In the genomic region with DNA sequence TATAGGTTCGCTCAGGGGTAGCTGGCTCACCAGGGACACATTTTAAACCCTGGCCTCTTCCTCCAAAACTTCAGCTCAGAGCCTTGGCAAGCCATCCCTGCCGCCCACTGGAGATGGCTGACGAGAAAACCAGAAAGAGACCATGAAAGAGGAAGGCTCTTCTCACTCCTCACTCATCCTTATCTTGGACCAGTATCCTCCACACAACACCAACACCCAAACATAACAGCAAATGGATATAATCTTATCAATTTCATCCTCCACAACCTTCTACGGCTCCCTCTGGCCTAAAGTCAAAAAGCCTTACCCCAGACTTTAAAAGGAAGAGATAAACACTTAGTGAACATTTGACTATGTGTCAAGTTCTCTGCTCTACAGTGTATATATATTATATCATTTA, we compare ENCODE assay signal across 1 cellular context.
TF ChIP-seq lines count a peak whose summit lies in the region.

No MANE protein-coding gene starts in this region.

TF ChIP-seq in A549, 52 proteins besides CTCF, POLR2A, EP300 and RAD21 (continued from another document):
- TF ChIP-seq, protein P1, sequence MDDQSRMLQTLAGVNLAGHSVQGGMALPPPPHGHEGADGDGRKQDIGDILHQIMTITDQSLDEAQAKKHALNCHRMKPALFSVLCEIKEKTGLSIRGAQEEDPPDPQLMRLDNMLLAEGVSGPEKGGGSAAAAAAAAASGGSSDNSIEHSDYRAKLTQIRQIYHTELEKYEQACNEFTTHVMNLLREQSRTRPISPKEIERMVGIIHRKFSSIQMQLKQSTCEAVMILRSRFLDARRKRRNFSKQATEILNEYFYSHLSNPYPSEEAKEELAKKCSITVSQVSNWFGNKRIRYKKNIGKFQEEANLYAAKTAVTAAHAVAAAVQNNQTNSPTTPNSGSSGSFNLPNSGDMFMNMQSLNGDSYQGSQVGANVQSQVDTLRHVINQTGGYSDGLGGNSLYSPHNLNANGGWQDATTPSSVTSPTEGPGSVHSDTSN (IDR thresholded peaks at IDR 0.05) = no peak
- TF ChIP-seq MAZ (IDR thresholded peaks at IDR 0.05; ENCODE audit: borderline replicate concordance, low read depth, low read length) (no peak), POLR2AphosphoS2 (conservative IDR thresholded peaks at IDR 0.05; ENCODE audit: low read length) (no peak), SREBF2 (IDR thresholded peaks at IDR 0.05) (no peak), EHMT2 (IDR thresholded peaks at IDR 0.05; ENCODE audit: low read depth) (no peak), SMC3 (IDR thresholded peaks at IDR 0.05) (no peak), ELK1 (IDR thresholded peaks at IDR 0.05; ENCODE audit: low read depth, low read length) (no peak), ESRRA (IDR thresholded peaks at IDR 0.05; ENCODE audit: borderline replicate concordance, low read length) (no peak)
- TF ChIP-seq, protein P2, sequence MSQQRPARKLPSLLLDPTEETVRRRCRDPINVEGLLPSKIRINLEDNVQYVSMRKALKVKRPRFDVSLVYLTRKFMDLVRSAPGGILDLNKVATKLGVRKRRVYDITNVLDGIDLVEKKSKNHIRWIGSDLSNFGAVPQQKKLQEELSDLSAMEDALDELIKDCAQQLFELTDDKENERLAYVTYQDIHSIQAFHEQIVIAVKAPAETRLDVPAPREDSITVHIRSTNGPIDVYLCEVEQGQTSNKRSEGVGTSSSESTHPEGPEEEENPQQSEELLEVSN (IDR thresholded peaks at IDR 0.05; ENCODE audit: borderline replicate concordance, low read depth) = no peak
- TF ChIP-seq, protein P3, sequence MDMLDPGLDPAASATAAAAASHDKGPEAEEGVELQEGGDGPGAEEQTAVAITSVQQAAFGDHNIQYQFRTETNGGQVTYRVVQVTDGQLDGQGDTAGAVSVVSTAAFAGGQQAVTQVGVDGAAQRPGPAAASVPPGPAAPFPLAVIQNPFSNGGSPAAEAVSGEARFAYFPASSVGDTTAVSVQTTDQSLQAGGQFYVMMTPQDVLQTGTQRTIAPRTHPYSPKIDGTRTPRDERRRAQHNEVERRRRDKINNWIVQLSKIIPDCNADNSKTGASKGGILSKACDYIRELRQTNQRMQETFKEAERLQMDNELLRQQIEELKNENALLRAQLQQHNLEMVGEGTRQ (IDR thresholded peaks at IDR 0.05) = no peak
